ENCODE assay signal across 7 cellular contexts in the genomic region with DNA sequence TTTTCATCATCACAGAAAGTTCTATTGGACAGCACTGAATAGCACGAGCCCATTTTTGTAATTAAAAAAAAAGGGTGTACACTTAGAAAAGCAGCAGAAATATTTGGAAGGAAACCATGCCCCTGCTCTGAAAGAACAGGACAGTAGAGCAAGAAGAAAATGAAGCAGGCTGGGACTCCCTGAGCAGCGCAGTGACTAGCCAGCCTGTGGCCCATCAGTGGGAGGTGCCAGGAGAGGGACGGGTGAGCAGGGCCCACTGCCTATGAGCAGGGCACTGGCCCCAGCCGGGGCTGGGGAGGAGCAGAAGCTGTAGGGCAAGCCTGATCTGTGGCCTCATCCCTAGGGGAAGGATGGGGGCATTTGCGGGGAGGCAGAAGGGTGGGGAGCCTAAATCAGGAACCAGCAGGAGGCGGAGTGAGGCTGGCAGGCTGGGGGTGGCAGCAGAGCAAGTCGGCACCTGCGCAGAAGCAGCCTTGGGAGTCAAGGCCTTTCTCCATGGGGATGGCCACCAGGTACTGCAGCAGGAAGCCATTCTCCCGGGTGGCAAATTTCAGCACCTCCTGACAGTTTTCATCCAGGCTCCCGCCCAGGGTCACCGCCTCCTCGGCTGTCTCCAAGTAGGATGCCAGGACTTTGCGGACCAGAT.
DNase-seq lines count a peak whose midpoint lies in the region; ATAC-seq, FAIRE-seq and TF ChIP-seq lines count a peak whose summit lies in the region.
"Not testable (repeated sequence)": the region's sequence is repeated elsewhere in the genome, so short reads cannot be mapped to it uniquely, and the experiment has no call there.

No MANE protein-coding gene starts in this region.

- H3K9me3 Mint-ChIP-seq in T-helper 2 cell treated with Interferon-gamma antibody and Interleukin-4, amounts not matched to agents 5 μg/mL and 100 μg/mL, for 36 hours; endothelial cell (ENCODE audit: unreplicated experiment): not testable (repeated sequence)

- POLR2A ChIA-PET in Panc1 (lab: Charles Lee); GM12878 (lab: Charles Lee): not testable (repeated sequence)

- H3K27ac Mint-ChIP-seq in T-helper 2 cell treated with Interferon-gamma antibody and Interleukin-4, amounts not matched to agents 5 μg/mL and 100 μg/mL, for 36 hours: peak overlapping the region; percentile 26
- H3K27ac Mint-ChIP-seq in endothelial cell (ENCODE audit: unreplicated experiment): peak overlapping the region; percentile 39

- H3K79me2 ChIP-seq in Karpas-422 (ENCODE audit: low read length); GM12878 (ENCODE audit: control insufficient read depth, insufficient read depth, low read length): not testable (repeated sequence)

- not testable (repeated sequence) for H3K4me3 ChIP-seq in BLaER1 treated with 17β-estradiol and CSF1 and Interleukin-3, amounts not matched to agents 10 nM and 100 nM; Panc1 (ENCODE audit: low read depth in 2 of 2, low read length in 2 of 2); GM12878
- 0 out of 2 replicates have a peak overlapping the region, but pooled peaks have one; percentile 18 for H3K4me3 ChIP-seq in Karpas-422 (ENCODE audit: low read length)

- 97% methylated on average over 7 of the region's 13 CpGs for WGBS in GM12878 (ENCODE audit: insufficient coverage, insufficient replicate concordance, low lambda C conversion rate, missing lambda C conversion rate)

- TF ChIP-seq EP300 in GM12878 (IDR thresholded peaks at IDR 0.05; ENCODE audit: borderline replicate concordance in 1 of 2, control insufficient read depth in 1 of 2, low read depth in 2 of 2, low read length in 2 of 2): not testable (repeated sequence)

- H3K9me3 ChIP-seq in BLaER1 treated with 17β-estradiol and CSF1 and Interleukin-3, amounts not matched to agents 10 nM and 100 nM (replicated peaks in 1 of 11); Karpas-422 (ENCODE audit: low read length); Panc1 (ENCODE audit: control insufficient read depth, insufficient read depth, low read depth, low read length); GM12878 (replicated peaks; ENCODE audit: control insufficient read depth, insufficient read depth, low read length): not testable (repeated sequence)

- H4K20me1 ChIP-seq in BLaER1 treated with 17β-estradiol and CSF1 and Interleukin-3, amounts not matched to agents 10 nM and 100 nM: peaks cover 0 to 24% (median 0%) of the 10 kb centered on the region in 11 experiments; a peak in 6 of 22 replicates
- H4K20me1 ChIP-seq in Karpas-422 (ENCODE audit: insufficient read depth, low read depth, low read length); GM12878 (ENCODE audit: control insufficient read depth, insufficient read depth): not testable (repeated sequence)

- peaks cover 12% of the 10 kb centered on the region for H3K4me1 Mint-ChIP-seq in T-helper 2 cell treated with Interferon-gamma antibody and Interleukin-4, amounts not matched to agents 5 μg/mL and 100 μg/mL, for 36 hours (ENCODE audit: low read depth)
- H3K4me1 Mint-ChIP-seq in endothelial cell (ENCODE audit: unreplicated experiment): not testable (repeated sequence)

- not testable (repeated sequence) for TF ChIP-seq RAD21 in GM12878 (IDR thresholded peaks at IDR 0.05; ENCODE audit: insufficient read depth, low read depth, low read length)

- H3K4me1 ChIP-seq in BLaER1 treated with 17β-estradiol and CSF1 and Interleukin-3, amounts not matched to agents 10 nM and 100 nM: peaks cover 49 to 96% (median 85%) of the 10 kb centered on the region in 10 experiments
- H3K4me1 ChIP-seq in Karpas-422 (ENCODE audit: low read length): peaks cover 33% of the 10 kb centered on the region
- not testable (repeated sequence) for H3K4me1 ChIP-seq in Panc1 (ENCODE audit: control insufficient read depth, insufficient read depth, low read length); GM12878 (ENCODE audit: control insufficient read depth, insufficient read depth, low read length)

- BruUV-seq in Panc1 (replicated peaks; lab: Mats Ljungman, UMichigan); GM12878 (replicated peaks; lab: Mats Ljungman, UMichigan): not testable (repeated sequence)

- H3K9ac ChIP-seq in BLaER1 treated with 17β-estradiol and CSF1 and Interleukin-3, amounts not matched to agents 10 nM and 100 nM: peak overlapping the region in 7 of 11 experiments; percentile 44 to 89 (median 82); a peak in 13 of 22 replicates
- H3K9ac ChIP-seq in Karpas-422 (ENCODE audit: low read length): peak overlapping the region; percentile 59
- not testable (repeated sequence) for H3K9ac ChIP-seq in GM12878 (ENCODE audit: control insufficient read depth, insufficient read depth, low read length)

- SMC1A ChIA-PET in GM12878 (lab: Charles Lee; ENCODE audit: uncharacterized antibody, unreplicated experiment): not testable (repeated sequence)

- RAD21 ChIA-PET in GM12878 (lab: Charles Lee; ENCODE audit: unreplicated experiment): not testable (repeated sequence)

- TF ChIP-seq CTCF in Panc1 (IDR thresholded peaks at IDR 0.05); GM12878 (IDR thresholded peaks at IDR 0.05 in 2 of 3, conservative IDR thresholded peaks at IDR 0.05 in 1 of 3; ENCODE audit: control insufficient read depth in 2 of 3, extremely low read depth in 1 of 3, insufficient read depth in 1 of 3, low read depth in 3 of 3, low read length in 3 of 3); endothelial cell (IDR thresholded peaks at IDR 0.05; ENCODE audit: unreplicated experiment): not testable (repeated sequence)

- H3K4me3 Mint-ChIP-seq in T-helper 2 cell treated with Interferon-gamma antibody and Interleukin-4, amounts not matched to agents 5 μg/mL and 100 μg/mL, for 36 hours; endothelial cell (ENCODE audit: unreplicated experiment): not testable (repeated sequence)

- H3K36me3 ChIP-seq in BLaER1 treated with 17β-estradiol and CSF1 and Interleukin-3, amounts not matched to agents 10 nM and 100 nM: peaks cover 0 to 41% (median 10%) of the 10 kb centered on the region in 11 experiments; a peak in 15 of 22 replicates
- H3K36me3 ChIP-seq in Karpas-422 (ENCODE audit: insufficient read depth, low read length); Panc1 (ENCODE audit: control insufficient read depth, insufficient read depth, low read length); GM12878 (ENCODE audit: control insufficient read depth in 2 of 2, insufficient read depth in 2 of 2, low read length in 1 of 2): not testable (repeated sequence)

- H3K9me2 ChIP-seq in Karpas-422 (replicated peaks; ENCODE audit: insufficient read depth, low read length): not testable (repeated sequence)

- H3K27me3 ChIP-seq in BLaER1 treated with 17β-estradiol and CSF1 and Interleukin-3, amounts not matched to agents 10 nM and 100 nM; Karpas-422 (ENCODE audit: low read length); Panc1 (ENCODE audit: control insufficient read depth, insufficient read depth, low read length); GM12878 (replicated peaks in 1 of 2; ENCODE audit: control insufficient read depth in 2 of 2, insufficient read depth in 2 of 2, low read length in 1 of 2): not testable (repeated sequence)

- peak overlapping the region in 7 of 11 experiments; percentile 63 to 100 (median 98); a peak in 14 of 22 replicates for H3K27ac ChIP-seq in BLaER1 treated with 17β-estradiol and CSF1 and Interleukin-3, amounts not matched to agents 10 nM and 100 nM
- peak overlapping the region; percentile 94 for H3K27ac ChIP-seq in Karpas-422 (ENCODE audit: low read length)
- H3K27ac ChIP-seq in Panc1 (ENCODE audit: low read length); GM12878 (ENCODE audit: control insufficient read depth, insufficient read depth): not testable (repeated sequence)

- in situ Hi-C loops in Panc1 (cut with HindIII; ENCODE audit: low pct_unique_long_range_greater_than_20kb, low sequenced_read_pairs); GM12878 (cut with MboI): not testable (repeated sequence)

- H3K4me2 ChIP-seq in BLaER1 treated with 17β-estradiol and CSF1 and Interleukin-3, amounts not matched to agents 10 nM and 100 nM: peak overlapping the region; percentile 43 to 94 (median 84); a peak in 21 of 22 replicates
- H3K4me2 ChIP-seq in Karpas-422 (ENCODE audit: low read depth, low read length, poor library complexity, severe bottlenecking): peak overlapping the region; percentile 40
- not testable (repeated sequence) for H3K4me2 ChIP-seq in GM12878 (ENCODE audit: control insufficient read depth, insufficient read depth)

- CTCF ChIA-PET in Panc1 (lab: Charles Lee); GM12878 (lab: Yijun Ruan, JAX): not testable (repeated sequence)

- H2AFZ ChIP-seq in Karpas-422 (ENCODE audit: low read length); GM12878 (ENCODE audit: control insufficient read depth, low read depth, low read length): not testable (repeated sequence)

- peak; percentile 35 for FAIRE-seq in GM12878 (lab: Jason Lieb, UNC)

- TF ChIP-seq POLR2A in GM12878 (IDR thresholded peaks at IDR 0.05; ENCODE audit: low read depth, low read length): not testable (repeated sequence)

- DNase-seq in Karpas-422: peak; percentile 70
- DNase-seq in Panc1 (ENCODE audit: low read depth, low spot score); T-helper 2 cell treated with Interferon-gamma antibody and Interleukin-4, amounts not matched to agents 5 μg/mL and 100 μg/mL, for 36 hours (ENCODE audit: low spot score); GM12878 (ENCODE audit: low read depth, low spot score); endothelial cell (ENCODE audit: low spot score); sciatic nerve (ENCODE audit: low spot score): not testable (repeated sequence)

- intact Hi-C loops in Panc1 (cut with micrococcal nuclease; ENCODE audit: unreplicated experiment); GM12878 (cut with micrococcal nuclease; ENCODE audit: unreplicated experiment); sciatic nerve (cut with DNase I): not testable (repeated sequence)

- ATAC-seq in Panc1: peak; percentile 33; the same call in 1 of the 2 replicates
- ATAC-seq in GM12878: not testable (repeated sequence)
- peak; percentile 18 for ATAC-seq in sciatic nerve

- not testable (repeated sequence) for H3K27me3 Mint-ChIP-seq in T-helper 2 cell treated with Interferon-gamma antibody and Interleukin-4, amounts not matched to agents 5 μg/mL and 100 μg/mL, for 36 hours (ENCODE audit: low read depth); endothelial cell (ENCODE audit: unreplicated experiment)

- H3K36me3 Mint-ChIP-seq in T-helper 2 cell treated with Interferon-gamma antibody and Interleukin-4, amounts not matched to agents 5 μg/mL and 100 μg/mL, for 36 hours (ENCODE audit: low read depth): peaks cover 26% of the 10 kb centered on the region
- peaks cover 15% of the 10 kb centered on the region for H3K36me3 Mint-ChIP-seq in endothelial cell (ENCODE audit: low read depth, unreplicated experiment)
